Comparison of ENCODE assay signal across 8 cellular contexts in the genomic region with DNA sequence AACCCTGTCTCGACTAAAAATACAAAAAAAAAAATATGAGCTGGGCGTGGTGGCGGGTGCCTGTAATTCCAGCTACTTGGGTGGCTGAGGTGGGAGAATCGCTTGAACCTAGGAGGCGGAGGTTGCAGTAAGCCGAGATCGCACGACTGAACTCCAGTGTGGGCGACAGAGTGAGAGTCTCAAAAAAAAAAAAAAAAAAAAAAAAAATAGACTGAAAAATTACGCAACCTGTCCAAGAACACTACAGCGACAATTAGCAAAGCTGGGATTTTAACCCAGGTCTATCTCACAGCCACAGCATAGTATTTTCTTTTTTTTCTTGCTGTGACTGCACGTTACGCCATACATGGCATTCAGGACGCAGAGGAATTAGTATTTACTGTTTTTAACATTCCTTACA. TPM values are rescaled to one million over a fixed set of nuclear protein-coding genes. Genes with fewer than 3 reads are reported as not detected.
DNase-seq lines count a peak whose midpoint lies in the region; ATAC-seq and TF ChIP-seq lines count a peak whose summit lies in the region.

No MANE protein-coding gene starts in this region.

- H3K27me3 ChIP-seq in heart left ventricle (no peaks in the 10 kb centered on the region), ascending aorta (no peaks in the 10 kb centered on the region), mesenchymal stem cell (ENCODE audit: control insufficient read depth in 1 of 2, insufficient read depth in 1 of 2, low read length in 2 of 2) (no peaks in the 10 kb centered on the region), uterus (no peaks in the 10 kb centered on the region)

- H2BK5ac ChIP-seq in mesenchymal stem cell (ENCODE audit: low read depth, low read length, poor library complexity, severe bottlenecking) = no peak overlapping the region

- H4K8ac ChIP-seq in mesenchymal stem cell (ENCODE audit: low read length) = no peak overlapping the region

- H2BK12ac ChIP-seq in mesenchymal stem cell (ENCODE audit: low read length in 2 of 2) = no peak overlapping the region

- peak overlapping the region; percentile 35 for H2AK5ac ChIP-seq in mesenchymal stem cell (ENCODE audit: low read length, severe bottlenecking)

- no peak overlapping the region for H2BK15ac ChIP-seq in mesenchymal stem cell (ENCODE audit: low read depth, poor library complexity, severe bottlenecking)

- peak overlapping the region; percentile 99 for H3K9ac ChIP-seq in mesenchymal stem cell (ENCODE audit: low read length)

- no peak for DNase-seq in heart left ventricle
- DNase-seq in Right ventricle myocardium inferior (ENCODE audit: missing footprints) = no peak
- DNase-seq in ascending aorta (ENCODE audit: low spot score in 2 of 2) = no peak
- DNase-seq in mesenchymal stem cell = peak; percentile 34
- no peak for DNase-seq in uterus
- no peak for DNase-seq in medulla oblongata (ENCODE audit: extremely low spot score)
- DNase-seq in stimulated activated CD4-positive, alpha-beta T cell treated with anti-CD3 and anti-CD28 coated beads, Interleukin-4, amount 100 ng/mL, for 4 hours = no peak
- no peak for DNase-seq in activated CD4-positive, alpha-beta T cell treated with anti-CD3 and anti-CD28 coated beads for 4 hours

- no peak overlapping the region for H2AFZ ChIP-seq in mesenchymal stem cell (ENCODE audit: low read depth, low read length)

- no peak overlapping the region for H3K14ac ChIP-seq in mesenchymal stem cell (ENCODE audit: low read length in 2 of 2)

- H3K4me3 ChIP-seq in heart left ventricle = peak overlapping the region in 11 of 12 donors; percentile 65 to 99 (median 95)
- H3K4me3 ChIP-seq in ascending aorta = peak overlapping the region; percentile 76 to 86
- H3K4me3 ChIP-seq in mesenchymal stem cell (ENCODE audit: insufficient read depth in 1 of 2, low read depth in 1 of 2, low read length in 2 of 2) = peak overlapping the region in 1 of 2 experiments; percentile 90
- H3K4me3 ChIP-seq in uterus = peak overlapping the region; percentile 59 to 82

- H2BK120ac ChIP-seq in mesenchymal stem cell (ENCODE audit: low read depth, low read length) = no peak overlapping the region

- no peak overlapping the region for H4K91ac ChIP-seq in mesenchymal stem cell (ENCODE audit: low read length)

- peak overlapping the region in 1 of 2 experiments; percentile 86 for H3K4ac ChIP-seq in mesenchymal stem cell (ENCODE audit: low read depth in 1 of 2, low read length in 2 of 2)

- intact Hi-C loops in heart left ventricle (cut with DNase I) = loop anchor here in 1 of 10 donors (5.0 kb wide), 1 partner anchor 57 kb away; no protein-coding TSS in a partner anchor
- intact Hi-C loops in Right ventricle myocardium inferior (cut with DNase I) = loop anchor here (5.0 kb wide), 1 partner anchor 57 kb away; no protein-coding TSS in a partner anchor
- intact Hi-C loops in ascending aorta (cut with DNase I) = no loop called here
- intact Hi-C loops in uterus (cut with DNase I; ENCODE audit: low total_unique reads) = no loop called here

- H3K18ac ChIP-seq in mesenchymal stem cell (ENCODE audit: low read depth in 1 of 2, low read length in 2 of 2) = no peak overlapping the region

- H3K27ac ChIP-seq in heart left ventricle = peak overlapping the region in 11 of 12 donors; percentile 88 to 100 (median 94)
- H3K27ac ChIP-seq in ascending aorta = peak overlapping the region; percentile 94 to 100
- H3K27ac ChIP-seq in mesenchymal stem cell (ENCODE audit: low read length, poor library complexity, severe bottlenecking) = no peak overlapping the region
- peak overlapping the region; percentile 92 to 93 for H3K27ac ChIP-seq in uterus

- H3K79me1 ChIP-seq in mesenchymal stem cell (replicated peaks; ENCODE audit: low read length, poor library complexity, severe bottlenecking) = peaks cover 6% of the 10 kb centered on the region

- peaks cover 0 to 21% (median 3%) of the 10 kb centered on the region in 9 donors for H3K36me3 ChIP-seq in heart left ventricle
- H3K36me3 ChIP-seq in ascending aorta = peaks cover 3 to 8% of the 10 kb centered on the region in 2 donors
- peaks cover 9 to 26% of the 10 kb centered on the region in 2 experiments for H3K36me3 ChIP-seq in mesenchymal stem cell (ENCODE audit: control insufficient read depth in 1 of 2, insufficient read depth in 2 of 2, low read depth in 1 of 2, low read length in 2 of 2)
- H3K36me3 ChIP-seq in uterus = no peaks in the 10 kb centered on the region

- peaks cover 0 to 31% (median 15%) of the 10 kb centered on the region in 12 donors for H3K4me1 ChIP-seq in heart left ventricle
- peaks cover 0 to 15% of the 10 kb centered on the region in 2 donors for H3K4me1 ChIP-seq in ascending aorta
- H3K4me1 ChIP-seq in mesenchymal stem cell (ENCODE audit: control insufficient read depth, insufficient read depth, low read depth, low read length) = peaks cover 7% of the 10 kb centered on the region
- H3K4me1 ChIP-seq in uterus = no peaks in the 10 kb centered on the region

- no peak overlapping the region for H3K23ac ChIP-seq in mesenchymal stem cell (ENCODE audit: low read length in 2 of 2)

- peak overlapping the region; percentile 76 for H3K4me2 ChIP-seq in mesenchymal stem cell (ENCODE audit: low read length, poor library complexity, severe bottlenecking)

- TF ChIP-seq POLR2A in heart left ventricle (IDR thresholded peaks at IDR 0.05) (no peak), uterus (IDR thresholded peaks at IDR 0.05) (no peak)

- peaks cover 0 to 17% (median 6%) of the 10 kb centered on the region in 12 donors for H3K9me3 ChIP-seq in heart left ventricle
- H3K9me3 ChIP-seq in ascending aorta = peaks cover 8 to 9% of the 10 kb centered on the region in 2 donors
- H3K9me3 ChIP-seq in mesenchymal stem cell (ENCODE audit: control insufficient read depth, low read length) = peaks cover 15% of the 10 kb centered on the region
- H3K9me3 ChIP-seq in uterus = peaks cover 0 to 7% of the 10 kb centered on the region in 2 donors

- ATAC-seq in heart left ventricle = no peak
- no peak for ATAC-seq in Right ventricle myocardium inferior

- TF ChIP-seq CTCF in heart left ventricle (IDR thresholded peaks at IDR 0.05) = no peak
- no peak for TF ChIP-seq CTCF in ascending aorta (IDR thresholded peaks at IDR 0.05)
- TF ChIP-seq CTCF in uterus (IDR thresholded peaks at IDR 0.05) = no peak

- WGBS in heart left ventricle, 4 donors = 89 to 93% (median 90%) methylated on average over 14 of the region's 14 CpGs
- WGBS in mesenchymal stem cell = 97% methylated on average over 11 of the region's 14 CpGs

RNA-seq across cellular contexts. Expression of gene RABGEF1, which starts 1.1 kb away (rescaled TPM):
- 10 to 100 TPM; 14.8 to 21.2 (median 19.6) TPM for total RNA-seq in heart left ventricle
- 10 to 100 TPM in 1 of 2 donors, 1 to 10 TPM in 1; 5.7 to 15.8 TPM for polyA plus RNA-seq in heart left ventricle
- total RNA-seq in Right ventricle myocardium inferior = 16.4 TPM
- total RNA-seq in ascending aorta = 31.6 TPM
- 15.6 TPM for polyA plus RNA-seq in mesenchymal stem cell (2013, experiment 1 of 2)
- polyA plus RNA-seq in mesenchymal stem cell (2013, experiment 2 of 2) = 16.4 TPM
- 10 to 100 TPM; 13.1 to 38.3 (median 25.4) TPM for total RNA-seq in uterus
